ENCODE assay signal across 8 cellular contexts in the genomic region with DNA sequence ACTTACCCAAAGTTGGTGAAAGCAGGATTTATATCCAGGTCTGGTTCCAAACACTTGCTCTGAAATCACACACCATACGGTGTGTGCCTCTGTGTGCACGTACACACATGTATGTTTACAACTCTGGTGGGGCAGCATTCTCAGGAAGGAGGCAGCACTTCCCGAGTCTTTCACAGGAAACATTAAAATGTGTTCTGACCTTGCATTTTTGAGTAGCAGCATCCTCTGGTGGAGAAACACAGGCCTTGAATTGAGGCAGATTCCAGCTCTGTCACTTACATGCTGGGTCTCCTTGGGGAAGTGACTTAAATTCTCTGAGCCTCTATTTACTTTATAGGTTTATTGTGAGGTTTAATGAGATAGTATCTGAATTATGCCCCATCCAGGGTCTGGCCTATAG.
A peak's percentile ranks its signal among the peaks of the same experiment; 100 is the strongest.
DNase-seq lines count a peak whose midpoint lies in the region; ATAC-seq and TF ChIP-seq lines count a peak whose summit lies in the region.

No MANE protein-coding gene starts in this region.

- WGBS in mammary epithelial cell (ENCODE audit: low coverage, missing lambda C conversion rate) = 42% methylated on average over 3 of the region's 3 CpGs
- WGBS in aorta, 2 donors = 18 to 19% methylated on average over 3 of the region's 3 CpGs

- TF ChIP-seq CTCF in mammary epithelial cell (conservative IDR thresholded peaks at IDR 0.05 in 1 of 2, IDR thresholded peaks at IDR 0.05 in 1 of 2; ENCODE audit: extremely low read depth in 1 of 2, insufficient read depth in 1 of 2, low read depth in 1 of 2, low read length in 2 of 2) = peak; percentile 55 to 56

- CTCF ChIA-PET in mammary epithelial cell (lab: Charles Lee; ENCODE audit: low non-redundant PET) = interaction anchor here (0.7 kb wide), 2 partner anchors 66 to 144 kb away, joined by 3 to 8 read pairs; no protein-coding TSS in a partner anchor
- CTCF ChIA-PET in naive thymus-derived CD4-positive, alpha-beta T cell (lab: Charles Lee) = interaction anchor here (0.6 to 6.0 kb wide), 15 partner anchors 8 to 208 kb away, joined by 3 to 80 read pairs (median 4); partner anchors contain the start of genes ALAD, C9orf43 and POLE3

- ATAC-seq in naive thymus-derived CD4-positive, alpha-beta T cell = no peak
- ATAC-seq in aorta (ENCODE audit: low FRiP score) = no peak

- no peak overlapping the region for H3K4me2 ChIP-seq in mammary epithelial cell (ENCODE audit: insufficient read depth, low read depth, low read length)

- dilution Hi-C loops in mammary epithelial cell (cut with HindIII; ENCODE audit: low sequenced_read_pairs) = loop anchor here (5.0 kb wide), 1 partner anchor 57 kb away; no protein-coding TSS in a partner anchor

- H3K27me3 ChIP-seq in mammary epithelial cell (ENCODE audit: insufficient read depth, low read length) = no peaks in the 10 kb centered on the region
- no peaks in the 10 kb centered on the region for H3K27me3 ChIP-seq in naive thymus-derived CD4-positive, alpha-beta T cell (ENCODE audit: control insufficient read depth in 2 of 2, insufficient read depth in 2 of 2, low read length in 2 of 2)
- H3K27me3 ChIP-seq in aorta (ENCODE audit: control insufficient read depth in 1 of 2, insufficient read depth in 2 of 2, low read length in 1 of 2) = no peaks in the 10 kb centered on the region

- peak overlapping the region in 7 of 10 donors; percentile 31 to 59 (median 40) for H3K4me3 Mint-ChIP-seq in naive thymus-derived CD4-positive, alpha-beta T cell

- no peak overlapping the region for H3K4me3 ChIP-seq in mammary epithelial cell (replicated peaks in 1 of 3; ENCODE audit: insufficient read depth in 1 of 3, low read depth in 2 of 3, low read length in 3 of 3)
- no peak overlapping the region for H3K4me3 ChIP-seq in naive thymus-derived CD4-positive, alpha-beta T cell (ENCODE audit: low read length)
- no peak overlapping the region for H3K4me3 ChIP-seq in aorta (ENCODE audit: low read length in 2 of 2)

- POLR2A ChIA-PET in naive thymus-derived CD4-positive, alpha-beta T cell (lab: Charles Lee) = interaction anchor here (0.7 to 2.5 kb wide), 3 partner anchors 11 to 144 kb away, joined by 3 to 8 read pairs (median 3); no protein-coding TSS in a partner anchor

- H3K4me1 Mint-ChIP-seq in naive thymus-derived CD4-positive, alpha-beta T cell = peaks cover 26 to 61% (median 34%) of the 10 kb centered on the region in 7 donors

- H3K27ac ChIP-seq in mammary epithelial cell (ENCODE audit: insufficient read depth, low read depth, low read length) (no peak overlapping the region), aorta (ENCODE audit: low read depth in 1 of 2, low read length in 2 of 2) (peak overlapping the region in 1 of 2 donors; percentile 41)
- no peak overlapping the region for H3K27ac ChIP-seq in naive thymus-derived CD4-positive, alpha-beta T cell (ENCODE audit: low read depth, low read length)

- in situ Hi-C loops in mammary epithelial cell (cut with MboI; ENCODE audit: low sequenced_read_pairs in 2 of 2) = loop anchor here (5.0 kb wide), 3 partner anchors 62 to 143 kb away; no protein-coding TSS in a partner anchor

- peak overlapping the region in 7 of 9 donors; percentile 18 to 83 (median 76) for H3K27ac Mint-ChIP-seq in naive thymus-derived CD4-positive, alpha-beta T cell

- intact Hi-C loops in mammary epithelial cell (cut with micrococcal nuclease) = loop anchor here (1.0 to 10.0 kb wide), 6 partner anchors 135 to 1205 kb away; partner anchors contain the start of genes C9orf43, CDC26, POLE3 and PRPF4
- intact Hi-C loops in naive thymus-derived CD4-positive, alpha-beta T cell (cut with micrococcal nuclease) = loop anchor here (1.0 to 2.0 kb wide), 8 partner anchors 11 to 316 kb away; partner anchors contain the start of genes C9orf43 (in 2 of the 2), POLE3 (in 2 of the 2), ALAD (in 1 of the 2) and CDC26 (in 1 of the 2)
- intact Hi-C loops in aorta (cut with DNase I) = loop anchor here (2.0 to 10.0 kb wide), 5 partner anchors 65 to 315 kb away; partner anchors contain the start of genes ALAD (in 1 of the 2), CDC26 (in 1 of the 2) and PRPF4 (in 1 of the 2)

- no peaks in the 10 kb centered on the region for H3K9me3 Mint-ChIP-seq in naive thymus-derived CD4-positive, alpha-beta T cell

- peaks cover 27% of the 10 kb centered on the region for H3K79me2 ChIP-seq in mammary epithelial cell (ENCODE audit: insufficient read depth, low read length)

- H3K9ac ChIP-seq in mammary epithelial cell (ENCODE audit: insufficient read depth, low read length) = no peak overlapping the region

- peaks cover 4% of the 10 kb centered on the region for H3K36me3 ChIP-seq in mammary epithelial cell (ENCODE audit: insufficient read depth, low read length)
- peaks cover 0 to 34% (median 0%) of the 10 kb centered on the region in 3 experiments for H3K36me3 ChIP-seq in naive thymus-derived CD4-positive, alpha-beta T cell (ENCODE audit: control insufficient read depth in 2 of 3, insufficient read depth in 3 of 3, low read length in 3 of 3)
- H3K36me3 ChIP-seq in aorta (ENCODE audit: control insufficient read depth in 1 of 2, insufficient read depth in 2 of 2, low read length in 1 of 2) = peaks cover 0 to 3% of the 10 kb centered on the region in 2 donors

- no peaks in the 10 kb centered on the region for H3K27me3 Mint-ChIP-seq in naive thymus-derived CD4-positive, alpha-beta T cell

- H2AFZ ChIP-seq in mammary epithelial cell (ENCODE audit: low read depth, low read length) = no peak overlapping the region

- H3K4me1 ChIP-seq in mammary epithelial cell (ENCODE audit: insufficient read depth, low read length) (peaks cover 21% of the 10 kb centered on the region), aorta (ENCODE audit: control insufficient read depth in 1 of 2, insufficient read depth in 2 of 2, low read length in 2 of 2) (no peaks in the 10 kb centered on the region)
- H3K4me1 ChIP-seq in naive thymus-derived CD4-positive, alpha-beta T cell (ENCODE audit: control insufficient read depth in 2 of 2, insufficient read depth in 2 of 2, low read length in 2 of 2) = peaks cover 5 to 8% of the 10 kb centered on the region in 2 donors

- BruUV-seq in mammary epithelial cell (replicated peaks; lab: Mats Ljungman, UMichigan) = no TSS peak

- DNase-seq in CD1c-positive myeloid dendritic cell (ENCODE audit: extremely low spot score) (peak; percentile 46), Kasumi-1 (lab: John Stamatoyannopoulos, UW) (peak; percentile 32 to 69), mammary epithelial cell (no peak), ureter (ENCODE audit: low spot score) (no peak), 8988T (no peak), aorta (no peak)
- DNase-seq in naive thymus-derived CD4-positive, alpha-beta T cell = peak in 5 of 9 donors; percentile 19 to 43 (median 34)
- DNase-seq in stimulated activated CD4-positive, alpha-beta T cell treated with anti-CD3 and anti-CD28 coated beads, Interleukin-1b, Interleukin-23, amount 100 ng/mL, for 48 hours = no peak

- no peaks in the 10 kb centered on the region for H4K20me1 ChIP-seq in mammary epithelial cell (ENCODE audit: insufficient read depth, low read length)

- H3K36me3 Mint-ChIP-seq in naive thymus-derived CD4-positive, alpha-beta T cell = peaks cover 0 to 12% (median 8%) of the 10 kb centered on the region in 5 donors

- no peaks in the 10 kb centered on the region for H3K9me3 ChIP-seq in mammary epithelial cell (replicated peaks; ENCODE audit: insufficient read depth, low read length)
- H3K9me3 ChIP-seq in naive thymus-derived CD4-positive, alpha-beta T cell (ENCODE audit: control insufficient read depth in 2 of 3, low read length in 3 of 3) = no peaks in the 10 kb centered on the region
- H3K9me3 ChIP-seq in aorta (ENCODE audit: control insufficient read depth, low read length) = no peaks in the 10 kb centered on the region

Comparison
In these comparisons a context has a peak if more than half of its experiments do, and no peak if none do; other contexts are left out.
1. DNase-seq: peak in CD1c-positive myeloid dendritic cell (single experiment), Kasumi-1 (2 of 2) and naive thymus-derived CD4-positive, alpha-beta T cell (5 of 9); none in mammary epithelial cell (single experiment), ureter (single experiment), 8988T (single experiment), stimulated activated CD4-positive, alpha-beta T cell treated with anti-CD3 and anti-CD28 coated beads, Interleukin-1b, Interleukin-23, amount 100 ng/mL, for 48 hours (single experiment) and aorta (0 of 2).